3 cellular contexts compared by ENCODE assay signal in genomic region chr6:65452333-65452732, GRCh38.
"Had no signal": no experiment of that assay in that cellular context is flagged by ENCODE, and none has a peak within 500 bp of the region (broad histone marks: within the 10 kb centered on the region; RNA-seq: fewer than 3 reads in every experiment).

No MANE protein-coding gene starts in this region.

- ATAC-seq: GM12878 had no signal

- DNase-seq: GDM1, GF-D8 had no signal

- H3K4me3 ChIP-seq: GM12878 had no signal
